In the genomic region with DNA sequence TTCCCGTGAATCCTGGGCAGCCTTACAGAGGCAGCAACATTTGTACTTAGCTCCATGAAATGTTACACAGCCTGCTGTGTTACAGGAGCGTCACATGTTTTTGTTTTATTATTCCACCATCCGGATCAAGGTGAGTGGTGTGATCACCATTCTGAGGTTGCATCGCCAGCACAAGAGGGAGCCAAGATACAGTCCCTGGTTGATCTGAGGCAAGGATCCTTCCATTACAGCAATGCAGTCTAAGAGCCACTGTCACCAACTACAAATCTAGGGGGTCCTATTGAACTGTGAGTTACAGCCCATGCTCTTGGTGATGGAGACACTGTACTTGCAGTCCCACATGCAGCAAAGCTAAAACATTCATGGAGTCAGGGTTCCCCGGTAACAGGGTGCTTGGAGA, we compare ENCODE assay signal across 9 cellular contexts. TPM values are rescaled to one million over a fixed set of nuclear protein-coding genes. Genes with fewer than 3 reads are reported as not detected.
"Had no signal": no experiment of that assay in that cellular context is flagged by ENCODE, and none has a peak within 500 bp of the region (broad histone marks: within the 10 kb centered on the region; RNA-seq: fewer than 3 reads in every experiment).

No MANE protein-coding gene starts in this region.

RNA-seq across cellular contexts. Expression of a gene that starts 3.7 kb away (rescaled TPM):
- total RNA-seq: LHCN-M2, MCF 10A, NCI-H460, OCI-LY7, PC-9, Right ventricle myocardium superior, RPMI7951, SJSA1 had no signal
- polyA plus RNA-seq: SK-N-SH had no signal

RNA-seq across cellular contexts. Expression of a gene that starts 21.9 kb away (rescaled TPM):
- total RNA-seq: LHCN-M2, MCF 10A, NCI-H460, OCI-LY7, PC-9, Right ventricle myocardium superior, RPMI7951, SJSA1 had no signal
- polyA plus RNA-seq: SK-N-SH had no signal

RNA-seq across cellular contexts. Expression of a gene that starts 27.5 kb away (rescaled TPM):
- total RNA-seq: LHCN-M2, MCF 10A, NCI-H460, OCI-LY7, PC-9, Right ventricle myocardium superior, RPMI7951, SJSA1 had no signal
- polyA plus RNA-seq: SK-N-SH had no signal
